Comparison of ENCODE assay signal across 14 cellular contexts in the genomic region with DNA sequence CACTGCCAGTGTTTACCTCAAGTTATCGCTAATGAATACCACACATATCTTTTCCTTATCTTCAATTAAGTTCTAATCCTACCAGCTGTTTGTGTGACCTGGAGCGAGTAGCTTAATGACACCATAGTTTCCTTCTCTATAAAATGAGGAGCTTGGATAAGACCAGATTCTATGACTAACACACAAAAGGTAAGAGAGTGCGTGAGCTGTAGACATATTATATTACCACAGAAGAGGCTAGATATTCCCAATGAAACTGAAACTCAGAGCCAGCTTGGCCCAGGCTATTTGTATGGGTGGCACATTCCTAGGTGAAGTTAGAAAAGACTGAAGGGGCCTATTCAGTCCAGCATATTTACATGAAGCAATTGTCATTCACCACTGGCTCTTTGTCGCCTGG. TPM values are rescaled to one million over a fixed set of nuclear protein-coding genes. Genes with fewer than 3 reads are reported as not detected.
A peak's percentile ranks its signal among the peaks of the same experiment; 100 is the strongest.
DNase-seq lines count a peak whose midpoint lies in the region; ATAC-seq, FAIRE-seq and TF ChIP-seq lines count a peak whose summit lies in the region.
"Had no signal": no experiment of that assay in that cellular context is flagged by ENCODE, and none has a peak within 500 bp of the region (broad histone marks: within the 10 kb centered on the region; RNA-seq: fewer than 3 reads in every experiment).

No MANE protein-coding gene starts in this region.

- peaks cover 11% of the 10 kb centered on the region for H3K27me3 Mint-ChIP-seq in activated T-cell treated with anti-CD3 and anti-CD28 coated beads, Interleukin-2, amount 50 U/mL, for 4 hours (ENCODE audit: low read depth)

- no peaks in the 10 kb centered on the region for H4K20me1 ChIP-seq in endothelial cell of umbilical vein (replicated peaks; ENCODE audit: control insufficient read depth, extremely low read depth, insufficient read depth, low read length)

- H3K9me3 ChIP-seq in endothelial cell of umbilical vein (replicated peaks; ENCODE audit: control insufficient read depth, insufficient read depth, low read length) (no peaks in the 10 kb centered on the region), muscle layer of duodenum (ENCODE audit: control insufficient read depth in 1 of 2, low read length in 2 of 2) (no peaks in the 10 kb centered on the region)
- H3K9me3 ChIP-seq: ovary, suprapubic skin had no signal

- no peaks in the 10 kb centered on the region for H3K9me1 ChIP-seq in endothelial cell of umbilical vein (replicated peaks; ENCODE audit: control insufficient read depth, extremely low read depth, insufficient read depth, low read length)

- H3K9me3 Mint-ChIP-seq in activated T-cell treated with anti-CD3 and anti-CD28 coated beads, Interleukin-2, amount 50 U/mL, for 4 hours, result no peaks in the 10 kb centered on the region
- H3K9me3 Mint-ChIP-seq: activated T-cell treated with anti-CD3 and anti-CD28 coated beads, Interleukin-2, amount 50 U/mL, for 24 hours had no signal

- no peak overlapping the region for H3K9ac ChIP-seq in endothelial cell of umbilical vein (replicated peaks; ENCODE audit: extremely low read depth, insufficient read depth, low read length)

- POLR2A ChIA-PET in endothelial cell of umbilical vein (lab: Charles Lee), result no interaction called here

- H2AFZ ChIP-seq in endothelial cell of umbilical vein (ENCODE audit: low read depth, low read length), result no peak overlapping the region

- H3K4me2 ChIP-seq in endothelial cell of umbilical vein (ENCODE audit: insufficient read depth, low read length), result no peak overlapping the region

- no peaks in the 10 kb centered on the region for H3K36me3 Mint-ChIP-seq in activated T-cell treated with anti-CD3 and anti-CD28 coated beads, Interleukin-2, amount 50 U/mL, for 4 hours (ENCODE audit: insufficient read depth)

- H3K27ac ChIP-seq in endothelial cell of umbilical vein (ENCODE audit: insufficient read depth, low read depth, low read length), result no peak overlapping the region
- peak overlapping the region; percentile 85 for H3K27ac ChIP-seq in muscle layer of duodenum (ENCODE audit: low read length)
- H3K27ac ChIP-seq: ovary, suprapubic skin had no signal

- intact Hi-C loops in Right ventricle myocardium superior (cut with DNase I), result no loop called here
- intact Hi-C loops in Right ventricle myocardium inferior (cut with DNase I), result loop anchor here (5.0 kb wide), 2 partner anchors 38 to 42 kb away; a partner anchor contains a TSS
- intact Hi-C loops in endothelial cell of umbilical vein (cut with micrococcal nuclease), result no loop called here

- H3K4me3 ChIP-seq in endothelial cell of umbilical vein (replicated peaks in 1 of 3; ENCODE audit: insufficient read depth in 1 of 3, low read depth in 1 of 3, low read length in 3 of 3) (no peak overlapping the region), muscle layer of duodenum (ENCODE audit: low read depth in 1 of 2, low read length in 2 of 2) (peak overlapping the region in 1 of 2 donors; percentile 0)
- H3K4me3 ChIP-seq: ovary, suprapubic skin had no signal

- H3K79me2 ChIP-seq in endothelial cell of umbilical vein (ENCODE audit: control insufficient read depth, insufficient read depth, low read length), result no peaks in the 10 kb centered on the region

- no peaks in the 10 kb centered on the region for H3K36me3 ChIP-seq in endothelial cell of umbilical vein (ENCODE audit: control insufficient read depth in 2 of 2, extremely low read depth in 1 of 2, insufficient read depth in 2 of 2, low read length in 2 of 2)
- H3K36me3 ChIP-seq in muscle layer of duodenum (ENCODE audit: control insufficient read depth in 1 of 2, insufficient read depth in 2 of 2, low read length in 2 of 2), result no peaks in the 10 kb centered on the region
- H3K36me3 ChIP-seq: ovary, suprapubic skin had no signal

- dilution Hi-C loops in endothelial cell of umbilical vein (cut with MboI; ENCODE audit: extremely low pct_ligation_motif_present, low sequenced_read_pairs), result no loop called here

- H3K27me3 ChIP-seq in endothelial cell of umbilical vein (ENCODE audit: control insufficient read depth in 2 of 2, insufficient read depth in 2 of 2, low read length in 2 of 2), result peaks cover 0 to 1% of the 10 kb centered on the region in 2 experiments
- H3K27me3 ChIP-seq in muscle layer of duodenum (ENCODE audit: low read depth, low read length), result no peaks in the 10 kb centered on the region
- H3K27me3 ChIP-seq: ovary, suprapubic skin had no signal

- DNase-seq in Right ventricle myocardium superior (no peak), Right ventricle myocardium inferior (ENCODE audit: missing footprints) (no peak), endothelial cell of umbilical vein (ENCODE audit: low read depth, low spot score) (peak; percentile 37), iPS-NIHi11 (ENCODE audit: low spot score) (no peak)
- DNase-seq in activated T-cell treated with anti-CD3 and anti-CD28 coated beads, Interleukin-2, amount 50 U/mL, for 48 hours, result no peak
- no peak for DNase-seq in activated T-cell treated with anti-CD3 and anti-CD28 coated beads, Interleukin-2, amount 50 U/mL, for 4 hours
- DNase-seq: activated T-cell treated with anti-CD3 and anti-CD28 coated beads, Interleukin-2, amount 50 U/mL, for 24 hours; DMS79 treated with DMSO at 0.1 percent for 48 hours; Kasumi-1; ovary had no signal

- no peak for TF ChIP-seq CTCF in endothelial cell of umbilical vein (IDR thresholded peaks at IDR 0.05; ENCODE audit: extremely low read depth in 1 of 2, insufficient read depth in 1 of 2, low read depth in 1 of 2, low read length in 2 of 2)

- TF ChIP-seq POLR2A in endothelial cell of umbilical vein (IDR thresholded peaks at IDR 0.05; ENCODE audit: low read depth, low read length), result no peak

- TSS peak; percentile 91 for BruUV-seq in endothelial cell of umbilical vein (replicated peaks; lab: Mats Ljungman, UMichigan)

- H3K4me3 Mint-ChIP-seq in activated T-cell treated with anti-CD3 and anti-CD28 coated beads, Interleukin-2, amount 50 U/mL, for 4 hours, result no peak overlapping the region
- H3K4me3 Mint-ChIP-seq: activated T-cell treated with anti-CD3 and anti-CD28 coated beads, Interleukin-2, amount 50 U/mL, for 24 hours had no signal

- FAIRE-seq in endothelial cell of umbilical vein (lab: Jason Lieb, UNC), result no peak

- CTCF ChIA-PET in endothelial cell of umbilical vein (lab: Charles Lee), result interaction anchor here (2.0 kb wide), 1 partner anchor 38 kb away, joined by 9 read pairs; no protein-coding TSS in a partner anchor

- H3K4me1 Mint-ChIP-seq in activated T-cell treated with anti-CD3 and anti-CD28 coated beads, Interleukin-2, amount 50 U/mL, for 4 hours (ENCODE audit: low read depth), result no peaks in the 10 kb centered on the region

- ATAC-seq in Right ventricle myocardium superior (ENCODE audit: poor library complexity) (peak; percentile 8), Right ventricle myocardium inferior (no peak), GM21360 (IDR thresholded peaks at IDR 0.05; ENCODE audit: unreplicated experiment) (no peak)
- ATAC-seq in activated T-cell treated with anti-CD3 and anti-CD28 coated beads, Interleukin-2, amount 50 U/mL, for 4 hours, result no peak

- no peaks in the 10 kb centered on the region for H3K4me1 ChIP-seq in endothelial cell of umbilical vein (ENCODE audit: control insufficient read depth, extremely low read depth, insufficient read depth, low read length)
- no peaks in the 10 kb centered on the region for H3K4me1 ChIP-seq in muscle layer of duodenum (ENCODE audit: control insufficient read depth in 1 of 2, insufficient read depth in 2 of 2, low read length in 2 of 2)
- H3K4me1 ChIP-seq: suprapubic skin had no signal

TF ChIP-seq in endothelial cell of umbilical vein, 7 proteins besides CTCF, POLR2A, EP300 and RAD21:
- TF ChIP-seq POLR2AphosphoS5 (IDR thresholded peaks at IDR 0.05; ENCODE audit: insufficient read depth, low read depth, low read length) (no peak), JUN (IDR thresholded peaks at IDR 0.05; ENCODE audit: borderline replicate concordance, insufficient read depth, insufficient read length, low read depth) (no peak), EZH2 (IDR thresholded peaks at IDR 0.05; ENCODE audit: borderline replicate concordance, low read depth, low read length, severe bottlenecking) (no peak), MYC (IDR thresholded peaks at IDR 0.05; ENCODE audit: low read depth, low read length) (no peak), GATA2 (IDR thresholded peaks at IDR 0.05; ENCODE audit: insufficient read depth, insufficient read length, low read depth, low read length) (no peak), FOS (IDR thresholded peaks at IDR 0.05; ENCODE audit: borderline replicate concordance, insufficient read depth, low read length) (no peak)
- TF ChIP-seq, protein P1, sequence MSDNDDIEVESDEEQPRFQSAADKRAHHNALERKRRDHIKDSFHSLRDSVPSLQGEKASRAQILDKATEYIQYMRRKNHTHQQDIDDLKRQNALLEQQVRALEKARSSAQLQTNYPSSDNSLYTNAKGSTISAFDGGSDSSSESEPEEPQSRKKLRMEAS (IDR thresholded peaks at IDR 0.05; ENCODE audit: insufficient read depth, insufficient read length), result no peak
TF ChIP-seq in endothelial cell of umbilical vein: peak in this region for 0.

RNA-seq across cellular contexts. Expression of a gene that starts 30.2 kb away (rescaled TPM):
- total RNA-seq in Right ventricle myocardium superior (2.8 TPM), Right ventricle myocardium inferior (2.7 TPM), endothelial cell of umbilical vein (not detected in 2 replicates)
- not detected in 2 replicates for polyA plus RNA-seq in endothelial cell of umbilical vein
- not detected in 2 replicates for polyA plus RNA-seq in endothelial cell of umbilical vein (2011; cell fraction: cytosol; rRNA removed)
- 0.04 TPM in 1 of 2 replicates, not detected in the other for polyA plus RNA-seq in endothelial cell of umbilical vein (2011; cell fraction: nucleus; rRNA removed)
- polyA plus RNA-seq in endothelial cell of umbilical vein (2012), result not detected in 2 replicates
- not detected in 2 replicates for polyA minus RNA-seq in endothelial cell of umbilical vein
- not detected for polyA minus RNA-seq in endothelial cell of umbilical vein (2011; cell fraction: cytosol; rRNA and poly(A)+ RNA removed)
- polyA minus RNA-seq in endothelial cell of umbilical vein (2011; cell fraction: nucleus; rRNA and poly(A)+ RNA removed), result not detected in 2 replicates
- total RNA-seq in activated T-cell treated with anti-CD3 and anti-CD28 coated beads, Interleukin-2, amount 50 U/mL, for 4 hours, result not detected
- total RNA-seq: liver, suprapubic skin had no signal

RNA-seq across cellular contexts. Expression of a gene that starts 43.4 kb away (rescaled TPM):
- 0.32 TPM for total RNA-seq in Right ventricle myocardium superior
- total RNA-seq in Right ventricle myocardium inferior, result not detected
- not detected in 2 replicates for total RNA-seq in endothelial cell of umbilical vein
- not detected in 2 replicates for polyA plus RNA-seq in endothelial cell of umbilical vein
- polyA plus RNA-seq in endothelial cell of umbilical vein (2011; cell fraction: cytosol; rRNA removed), result not detected in 2 replicates
- 0.13 TPM in 1 of 2 replicates, not detected in the other for polyA plus RNA-seq in endothelial cell of umbilical vein (2011; cell fraction: nucleus; rRNA removed)
- not detected in 2 replicates for polyA plus RNA-seq in endothelial cell of umbilical vein (2012)
- 0.55 TPM in 1 of 2 replicates, not detected in the other for polyA minus RNA-seq in endothelial cell of umbilical vein
- polyA minus RNA-seq in endothelial cell of umbilical vein (2011; cell fraction: cytosol; rRNA and poly(A)+ RNA removed), result not detected
- polyA minus RNA-seq in endothelial cell of umbilical vein (2011; cell fraction: nucleus; rRNA and poly(A)+ RNA removed), result not detected in 2 replicates
- total RNA-seq in activated T-cell treated with anti-CD3 and anti-CD28 coated beads, Interleukin-2, amount 50 U/mL, for 4 hours, result not detected
- polyA plus RNA-seq: liver had no signal
